In genomic region chr7:106563466-106564150, GRCh38 we compare ENCODE assay signal across 15 cellular contexts.
DNase-seq lines count a peak whose midpoint lies in the region; ATAC-seq and TF ChIP-seq lines count a peak whose summit lies in the region.
"Had no signal": no experiment of that assay in that cellular context is flagged by ENCODE, and none has a peak within 500 bp of the region (broad histone marks: within the 10 kb centered on the region; RNA-seq: fewer than 3 reads in every experiment).

No MANE protein-coding gene starts in this region.

- H3K4me3 ChIP-seq in fibroblast of mammary gland (ENCODE audit: control insufficient read depth, low read depth, low read length): no peak overlapping the region
- H3K4me3 ChIP-seq: upper lobe of left lung had no signal

- H3K27me3 Mint-ChIP-seq in stimulated activated naive CD8-positive, alpha-beta T cell treated with anti-CD3 and anti-CD28 coated beads, Interleukin-15, amount 100 ng/mL, for 72 hours: peaks cover 18% of the 10 kb centered on the region

- no peak for ATAC-seq in stimulated activated naive CD8-positive, alpha-beta T cell treated with anti-CD3 and anti-CD28 coated beads, Interleukin-15, amount 100 ng/mL, for 72 hours
- ATAC-seq in HG02870 (IDR thresholded peaks at IDR 0.05; ENCODE audit: unreplicated experiment): no peak

- no peak overlapping the region for H3K4me3 Mint-ChIP-seq in stimulated activated naive CD8-positive, alpha-beta T cell treated with anti-CD3 and anti-CD28 coated beads, Interleukin-15, amount 100 ng/mL, for 72 hours
- H3K4me3 Mint-ChIP-seq: immature natural killer cell, nephron had no signal

- TF ChIP-seq CTCF in fibroblast of mammary gland (conservative IDR thresholded peaks at IDR 0.05; ENCODE audit: control insufficient read depth, insufficient read depth, low read depth, low read length): no peak

- peaks cover 6 to 8% of the 10 kb centered on the region in 2 donors for H3K9me3 Mint-ChIP-seq in stimulated activated naive CD8-positive, alpha-beta T cell treated with anti-CD3 and anti-CD28 coated beads, Interleukin-15, amount 100 ng/mL, for 72 hours
- H3K9me3 Mint-ChIP-seq: nephron had no signal

- H3K27ac Mint-ChIP-seq in stimulated activated naive CD8-positive, alpha-beta T cell treated with anti-CD3 and anti-CD28 coated beads, Interleukin-15, amount 100 ng/mL, for 72 hours: peak overlapping the region in 1 of 2 donors; percentile 4
- H3K27ac Mint-ChIP-seq: immature natural killer cell, nephron had no signal

- peaks cover 8% of the 10 kb centered on the region for H3K4me1 Mint-ChIP-seq in stimulated activated naive CD8-positive, alpha-beta T cell treated with anti-CD3 and anti-CD28 coated beads, Interleukin-15, amount 100 ng/mL, for 72 hours
- H3K4me1 Mint-ChIP-seq: immature natural killer cell had no signal

- DNase-seq in AG20443 (ENCODE audit: low spot score) (peak; percentile 34), DMS79 (lab: John Stamatoyannopoulos, UW) (peak; percentile 34), NCI-H69 (lab: John Stamatoyannopoulos, UW) (peak; percentile 85), fibroblast of mammary gland (ENCODE audit: low read depth) (peak; percentile 52)
- DNase-seq in activated CD4-positive, alpha-beta T cell treated with anti-CD3 and anti-CD28 coated beads for 48 hours: no peak
- DNase-seq in stimulated activated naive CD8-positive, alpha-beta T cell treated with anti-CD3 and anti-CD28 coated beads, Interleukin-15, amount 100 ng/mL, for 72 hours: no peak
- DNase-seq: glutamatergic neuron; immature natural killer cell; NCI-H1105 treated with DMSO at 0.1 percent for 48 hours; NCI-H524 treated with DMSO at 0.1 percent for 48 hours; stimulated activated CD4-positive, alpha-beta T cell treated with anti-CD3 and anti-CD28 coated beads, Interleukin-12 subunit alpha, Interleukin-12 subunit beta, amount 100 ng/mL, for 4 hours; stimulated activated naive CD4-positive, alpha-beta T cell; upper lobe of left lung had no signal

Comparison
In these comparisons a context has a peak if more than half of its experiments do, and no peak if none do; other contexts are left out.
1. DNase-seq: peak in AG20443 (single experiment), DMS79 (single experiment), NCI-H69 (single experiment) and fibroblast of mammary gland (single experiment); none in activated CD4-positive, alpha-beta T cell treated with anti-CD3 and anti-CD28 coated beads for 48 hours (single experiment) and stimulated activated naive CD8-positive, alpha-beta T cell treated with anti-CD3 and anti-CD28 coated beads, Interleukin-15, amount 100 ng/mL, for 72 hours (0 of 2).